Comparison of ENCODE assay signal across 22 cellular contexts in genomic region chr17:16456770-16457316, GRCh38. TPM values are rescaled to one million over a fixed set of nuclear protein-coding genes. Genes with fewer than 3 reads are reported as not detected.
DNase-seq lines count a peak whose midpoint lies in the region; ATAC-seq and TF ChIP-seq lines count a peak whose summit lies in the region.
"Had no signal": no experiment of that assay in that cellular context is flagged by ENCODE, and none has a peak within 500 bp of the region (broad histone marks: within the 10 kb centered on the region; RNA-seq: fewer than 3 reads in every experiment).

No MANE protein-coding gene starts in this region.

- no peaks in the 10 kb centered on the region for H3K9me3 ChIP-seq in BE2C
- no peaks in the 10 kb centered on the region for H3K9me3 ChIP-seq in mesenchymal stem cell (ENCODE audit: control insufficient read depth, low read length)
- H3K9me3 ChIP-seq: left ventricle myocardium inferior, right atrium auricular region, tibial artery had no signal

- H3K36me3 ChIP-seq in BE2C: no peaks in the 10 kb centered on the region
- no peaks in the 10 kb centered on the region for H3K36me3 ChIP-seq in GM23338 (ENCODE audit: insufficient read depth)
- H3K36me3 ChIP-seq in mesenchymal stem cell (ENCODE audit: control insufficient read depth in 1 of 2, insufficient read depth in 2 of 2, low read depth in 1 of 2, low read length in 2 of 2): peaks cover 0 to 7% of the 10 kb centered on the region in 2 experiments
- H3K36me3 ChIP-seq: left ventricle myocardium inferior, right atrium auricular region had no signal

- no peak overlapping the region for H3K18ac ChIP-seq in mesenchymal stem cell (ENCODE audit: low read depth in 1 of 2, low read length in 2 of 2)

- H3F3A ChIP-seq in GM23338 (replicated peaks; ENCODE audit: low read depth): peaks cover 6% of the 10 kb centered on the region; the same call in 1 of the 2 replicates

- H4K8ac ChIP-seq in mesenchymal stem cell (ENCODE audit: low read length): no peak overlapping the region

- no peaks in the 10 kb centered on the region for H3K4me1 ChIP-seq in BE2C
- peaks cover 13% of the 10 kb centered on the region for H3K4me1 ChIP-seq in GM23338 (ENCODE audit: insufficient read depth)
- peaks cover 6% of the 10 kb centered on the region for H3K4me1 ChIP-seq in mesenchymal stem cell (ENCODE audit: control insufficient read depth, insufficient read depth, low read depth, low read length)
- H3K4me1 ChIP-seq: tibial artery had no signal

- CTCF ChIA-PET in WTC11 (lab: Charles Lee): interaction anchor here (8.3 kb wide), 1 partner anchor 62 kb away, joined by 204 read pairs; no protein-coding TSS in a partner anchor

- WGBS in mesenchymal stem cell: 83% methylated on average over 8 of the region's 8 CpGs

- ATAC-seq in GM23338 (peak; percentile 7; the same call in 1 of the 3 replicates), WTC11 (peak; percentile 14), HG03135 (IDR thresholded peaks at IDR 0.05; ENCODE audit: unreplicated experiment) (no peak), GM19328 (IDR thresholded peaks at IDR 0.05; ENCODE audit: unreplicated experiment) (no peak)
- ATAC-seq: GM12878; stimulated activated memory B cell treated with anti-CD40 and anti-IgM and Interleukin-4, amounts not matched to agents 10 μg/mL and 1 μg/mL and 100 μg/mL, for 72 hours had no signal

- H3K36me3 Mint-ChIP-seq in GM23338 (ENCODE audit: low read depth) (peaks cover 14% of the 10 kb centered on the region), WTC11 (peaks cover 14% of the 10 kb centered on the region)

- H3K79me2 ChIP-seq in GM23338 (replicated peaks; ENCODE audit: insufficient read depth): no peaks in the 10 kb centered on the region

- H2BK120ac ChIP-seq in mesenchymal stem cell (ENCODE audit: low read depth, low read length): no peak overlapping the region

- TF ChIP-seq CTCF in BE2C (IDR thresholded peaks at IDR 0.05; ENCODE audit: low read depth, low read length) (peak; percentile 35; the same call in 1 of the 2 replicates), GM23338 (conservative IDR thresholded peaks at IDR 0.05; ENCODE audit: low read depth in 2 of 2) (peak in 1 of 2 experiments; percentile 56; a peak in 2 of 4 replicates), WTC11 (IDR thresholded peaks at IDR 0.05) (no peak)

- H2BK15ac ChIP-seq in mesenchymal stem cell (ENCODE audit: low read depth, poor library complexity, severe bottlenecking): no peak overlapping the region

- H3K4me2 ChIP-seq in GM23338: no peak overlapping the region
- H3K4me2 ChIP-seq in mesenchymal stem cell (ENCODE audit: low read length, poor library complexity, severe bottlenecking): no peak overlapping the region

- no peaks in the 10 kb centered on the region for H3K79me1 ChIP-seq in mesenchymal stem cell (replicated peaks; ENCODE audit: low read length, poor library complexity, severe bottlenecking)

- peaks cover 25% of the 10 kb centered on the region for H3K27me3 Mint-ChIP-seq in GM23338 (ENCODE audit: insufficient read depth, low read depth, poor library complexity)
- H3K27me3 Mint-ChIP-seq in WTC11 (ENCODE audit: low read depth): no peaks in the 10 kb centered on the region; the same call in 1 of the 2 replicates
- H3K27me3 Mint-ChIP-seq: activated CD4-positive, alpha-beta T cell treated with anti-CD3 and anti-CD28 coated beads, Interleukin-2, amount 10 ng/mL, durations not matched to agents 7 days and 5 days; stimulated activated memory B cell treated with anti-CD40 and anti-IgM and Interleukin-4, amounts not matched to agents 10 μg/mL and 1 μg/mL and 100 μg/mL, for 72 hours had no signal

- H3K14ac ChIP-seq in mesenchymal stem cell (ENCODE audit: low read length in 2 of 2): no peak overlapping the region

- POLR2A ChIA-PET in WTC11 (lab: Charles Lee): no interaction called here

- H2AFZ ChIP-seq in GM23338 (no peak overlapping the region), mesenchymal stem cell (ENCODE audit: low read depth, low read length) (no peak overlapping the region)

- H3K4me1 Mint-ChIP-seq in GM23338: peaks cover 32% of the 10 kb centered on the region
- H3K4me1 Mint-ChIP-seq in WTC11: peaks cover 37% of the 10 kb centered on the region
- H3K4me1 Mint-ChIP-seq: stimulated activated memory B cell treated with anti-CD40 and anti-IgM and Interleukin-4, amounts not matched to agents 10 μg/mL and 1 μg/mL and 100 μg/mL, for 72 hours had no signal

- no peak overlapping the region for H3K27ac Mint-ChIP-seq in GM23338
- H3K27ac Mint-ChIP-seq in WTC11: peak overlapping the region; percentile 19; the same call in 1 of the 2 replicates
- H3K27ac Mint-ChIP-seq: activated CD4-positive, alpha-beta T cell treated with anti-CD3 and anti-CD28 coated beads, Interleukin-2, amount 10 ng/mL, durations not matched to agents 7 days and 5 days; activated naive CD4-positive, alpha-beta T cell treated with anti-CD3 and anti-CD28 coated beads for 36 hours; stimulated activated memory B cell treated with anti-CD40 and anti-IgM and Interleukin-4, amounts not matched to agents 10 μg/mL and 1 μg/mL and 100 μg/mL, for 72 hours had no signal

- H3K23ac ChIP-seq in mesenchymal stem cell (ENCODE audit: low read length in 2 of 2): no peak overlapping the region

- no peak overlapping the region for H2BK5ac ChIP-seq in mesenchymal stem cell (ENCODE audit: low read depth, low read length, poor library complexity, severe bottlenecking)

- H2AK5ac ChIP-seq in mesenchymal stem cell (ENCODE audit: low read length, severe bottlenecking): no peak overlapping the region

- peak; percentile 27 for DNase-seq in BE2C
- DNase-seq in GM23338 (ENCODE audit: low spot score): no peak
- DNase-seq in WTC11 (ENCODE audit: low spot score): no peak
- DNase-seq in mesenchymal stem cell: no peak
- DNase-seq in UCSD-AML1 (lab: John Stamatoyannopoulos, UW; ENCODE audit: unreplicated experiment): no peak
- DNase-seq: activated CD4-positive, alpha-beta T cell treated with anti-CD3 and anti-CD28 coated beads, Interleukin-2, amount 10 ng/mL, durations not matched to agents 7 days and 5 days; activated naive CD4-positive, alpha-beta T cell treated with anti-CD3 and anti-CD28 coated beads for 36 hours; activated T-cell treated with anti-CD3 and anti-CD28 coated beads for 4 hours; cerebellar nuclear complex; effector CD8-positive, alpha-beta T cell; GDM1; HCEC 1CT; left ventricle myocardium inferior; NCI-H345; NK-92 treated with Interleukin-12 subunit alpha and Interleukin-12 subunit beta, amount 100 ng/mL, for 24 hours; RPMI8226; tibial artery had no signal

- H3K4ac ChIP-seq in mesenchymal stem cell (ENCODE audit: low read depth in 1 of 2, low read length in 2 of 2): no peak overlapping the region

- no peak overlapping the region for H3K9ac ChIP-seq in mesenchymal stem cell (ENCODE audit: low read length)

- H2BK12ac ChIP-seq in mesenchymal stem cell (ENCODE audit: low read length in 2 of 2): no peak overlapping the region

- H3K27me3 ChIP-seq in BE2C: no peaks in the 10 kb centered on the region
- H3K27me3 ChIP-seq in GM23338 (ENCODE audit: insufficient read depth): no peaks in the 10 kb centered on the region
- no peaks in the 10 kb centered on the region for H3K27me3 ChIP-seq in mesenchymal stem cell (ENCODE audit: control insufficient read depth in 1 of 2, insufficient read depth in 1 of 2, low read length in 2 of 2)
- H3K27me3 ChIP-seq: right atrium auricular region, tibial artery had no signal

- peak overlapping the region; percentile 37 for H4K91ac ChIP-seq in mesenchymal stem cell (ENCODE audit: low read length)

- H3K4me3 ChIP-seq in BE2C (ENCODE audit: low read depth, low read length): no peak overlapping the region
- no peak overlapping the region for H3K4me3 ChIP-seq in GM23338
- H3K4me3 ChIP-seq in mesenchymal stem cell (ENCODE audit: insufficient read depth in 1 of 2, low read depth in 1 of 2, low read length in 2 of 2): no peak overlapping the region
- H3K4me3 ChIP-seq: GM12878, left ventricle myocardium inferior, right atrium auricular region, tibial artery had no signal

- H3K4me3 Mint-ChIP-seq in GM23338 (no peak overlapping the region), WTC11 (no peak overlapping the region)
- H3K4me3 Mint-ChIP-seq: activated CD4-positive, alpha-beta T cell treated with anti-CD3 and anti-CD28 coated beads, Interleukin-2, amount 10 ng/mL, durations not matched to agents 7 days and 5 days; activated naive CD4-positive, alpha-beta T cell treated with anti-CD3 and anti-CD28 coated beads for 36 hours; stimulated activated memory B cell treated with anti-CD40 and anti-IgM and Interleukin-4, amounts not matched to agents 10 μg/mL and 1 μg/mL and 100 μg/mL, for 72 hours had no signal

- H3K9me2 ChIP-seq in GM23338 (ENCODE audit: insufficient read depth): no peaks in the 10 kb centered on the region

- H4K20me1 ChIP-seq in GM23338 (replicated peaks; ENCODE audit: insufficient read depth): peaks cover 8% of the 10 kb centered on the region

- H3K27ac ChIP-seq in GM23338 (ENCODE audit: low read depth) (no peak overlapping the region), mesenchymal stem cell (ENCODE audit: low read length, poor library complexity, severe bottlenecking) (no peak overlapping the region)
- H3K27ac ChIP-seq: left ventricle myocardium inferior, right atrium auricular region, tibial artery had no signal

- H3K9me3 Mint-ChIP-seq in GM23338 (no peaks in the 10 kb centered on the region; the same call in 2 of the 3 replicates), WTC11 (no peaks in the 10 kb centered on the region)
- H3K9me3 Mint-ChIP-seq: activated CD4-positive, alpha-beta T cell treated with anti-CD3 and anti-CD28 coated beads, Interleukin-2, amount 10 ng/mL, durations not matched to agents 7 days and 5 days; activated naive CD4-positive, alpha-beta T cell treated with anti-CD3 and anti-CD28 coated beads for 36 hours; stimulated activated memory B cell treated with anti-CD40 and anti-IgM and Interleukin-4, amounts not matched to agents 10 μg/mL and 1 μg/mL and 100 μg/mL, for 72 hours had no signal

TF ChIP-seq in WTC11, 78 proteins besides CTCF, POLR2A, EP300 and RAD21:
- no peak for TF ChIP-seq ZNF396 (CRISPR knock-in tag; IDR thresholded peaks at IDR 0.05; ENCODE audit: borderline replicate concordance)
- no peak for TF ChIP-seq HMGA2 (CRISPR knock-in tag; IDR thresholded peaks at IDR 0.05)

RNA-seq across cellular contexts. Expression of gene LRRC75A, which starts 35.1 kb away (rescaled TPM):
- 1.6 TPM for polyA plus RNA-seq in BE2C (2012; ENCODE audit: insufficient read depth, insufficient read length, low read depth)
- total RNA-seq in GM23338 (2014; rRNA removed; shearing (Covaris generic)): 22.3 and 26.2 TPM in 2 replicates
- 5.2 and 5.3 TPM in 2 replicates for polyA plus RNA-seq in GM23338 (2016; fragmentation: Nextera tagmentation; extraction: Ambion mirVana)
- 13.7 to 22.9 TPM (median 14.7 TPM) in 3 replicates for total RNA-seq in WTC11 (2021)
- polyA plus RNA-seq in mesenchymal stem cell (2013, experiment 1 of 2): 0.44 TPM
- 0.48 TPM for polyA plus RNA-seq in mesenchymal stem cell (2013, experiment 2 of 2)

RNA-seq across cellular contexts. Expression of gene TRPV2, which starts 41.5 kb away (rescaled TPM):
- 3.6 TPM for polyA plus RNA-seq in BE2C (2012; ENCODE audit: insufficient read depth, insufficient read length, low read depth)
- total RNA-seq in GM23338 (2014; rRNA removed; shearing (Covaris generic)): 1.6 and 3.2 TPM in 2 replicates
- polyA plus RNA-seq in GM23338 (2016; fragmentation: Nextera tagmentation; extraction: Ambion mirVana): 1.7 and 3.7 TPM in 2 replicates
- 3.5 to 4.9 TPM (median 4.3 TPM) in 3 replicates for total RNA-seq in WTC11 (2021)
- 116 TPM for polyA plus RNA-seq in mesenchymal stem cell (2013, experiment 1 of 2)
- polyA plus RNA-seq in mesenchymal stem cell (2013, experiment 2 of 2): 113 TPM

Comparison
In these comparisons a context has a peak if more than half of its experiments do, and no peak if none do; other contexts are left out.
1. ATAC-seq: peak in GM23338 (single experiment) and WTC11 (single experiment); none in HG03135 (single experiment) and GM19328 (single experiment).